In genomic region chr10:110045772-110046171, GRCh38 we compare ENCODE assay signal across 16 cellular contexts. TPM values are rescaled to one million over a fixed set of nuclear protein-coding genes. Genes with fewer than 3 reads are reported as not detected.
DNase-seq lines count a peak whose midpoint lies in the region; ATAC-seq and TF ChIP-seq lines count a peak whose summit lies in the region.
"Had no signal": no experiment of that assay in that cellular context is flagged by ENCODE, and none has a peak within 500 bp of the region (broad histone marks: within the 10 kb centered on the region; RNA-seq: fewer than 3 reads in every experiment).

No MANE protein-coding gene starts in this region.

- H3K4me3 Mint-ChIP-seq in natural killer cell treated with Interleukin-12 subunit alpha and Interleukin-12 subunit beta and Interleukin-15 and Interleukin-18, amount 100 ng/mL, for 72 hours = peak overlapping the region; percentile 59
- H3K4me3 Mint-ChIP-seq in natural killer cell = no peak overlapping the region
- no peak overlapping the region for H3K4me3 Mint-ChIP-seq in activated CD4-positive, alpha-beta memory T cell treated with anti-CD3 and anti-CD28 coated beads, Interleukin-2, amount 10 ng/mL, durations not matched to agents 7 days and 5 days
- H3K4me3 Mint-ChIP-seq in stimulated activated effector memory CD8-positive, alpha-beta T cell treated with anti-CD3 and anti-CD28 coated beads, Interleukin-12 subunit alpha, Interleukin-12 subunit beta, amount 100 ng/mL, for 72 hours = peak overlapping the region; percentile 35
- no peak overlapping the region for H3K4me3 Mint-ChIP-seq in endodermal cell
- H3K4me3 Mint-ChIP-seq: GM23338 had no signal

- peaks cover 7% of the 10 kb centered on the region for H3K9me3 Mint-ChIP-seq in natural killer cell treated with Interleukin-12 subunit alpha and Interleukin-12 subunit beta and Interleukin-15 and Interleukin-18, amount 100 ng/mL, for 72 hours
- H3K9me3 Mint-ChIP-seq in natural killer cell (peaks cover 0 to 5% of the 10 kb centered on the region in 2 donors), endodermal cell (peaks cover 36% of the 10 kb centered on the region)
- peaks cover 27% of the 10 kb centered on the region for H3K9me3 Mint-ChIP-seq in activated CD4-positive, alpha-beta memory T cell treated with anti-CD3 and anti-CD28 coated beads, Interleukin-2, amount 10 ng/mL, durations not matched to agents 7 days and 5 days
- peaks cover 8% of the 10 kb centered on the region for H3K9me3 Mint-ChIP-seq in stimulated activated effector memory CD8-positive, alpha-beta T cell treated with anti-CD3 and anti-CD28 coated beads, Interleukin-12 subunit alpha, Interleukin-12 subunit beta, amount 100 ng/mL, for 72 hours

- DNase-seq in activated CD4-positive, CD25-positive, alpha-beta regulatory T cell (lab: John Stamatoyannopoulos, UW) = no peak
- DNase-seq in natural killer cell treated with Interleukin-12 subunit alpha and Interleukin-12 subunit beta and Interleukin-15 and Interleukin-18, amount 100 ng/mL, for 72 hours (ENCODE audit: low spot score) = no peak
- DNase-seq in natural killer cell = no peak
- DNase-seq in activated CD4-positive, alpha-beta memory T cell treated with anti-CD3 and anti-CD28 coated beads, Interleukin-2, amount 10 ng/mL, durations not matched to agents 7 days and 5 days = no peak
- DNase-seq in stimulated activated effector memory CD8-positive, alpha-beta T cell treated with anti-CD3 and anti-CD28 coated beads, Interleukin-12 subunit alpha, Interleukin-12 subunit beta, amount 100 ng/mL, for 72 hours (ENCODE audit: low spot score in 2 of 2) = no peak
- no peak for DNase-seq in endodermal cell
- DNase-seq in SIG-M5 (lab: John Stamatoyannopoulos, UW) = no peak
- DNase-seq: C1 segment of cervical spinal cord, DMS79, NCI-H2081, NCI-H2227 treated with DMSO at 0.1 percent for 48 hours, NCI-H82, Peyer's patch, Right ventricle myocardium superior had no signal

- peak; percentile 80 to 82 for ATAC-seq in activated CD4-positive, CD25-positive, alpha-beta regulatory T cell treated with anti-CD3 and anti-CD28 coated beads, Interleukin-2, amount 50 U/mL, for 24 hours
- peak; percentile 53 to 84 for ATAC-seq in natural killer cell treated with Interleukin-12 subunit alpha and Interleukin-12 subunit beta and Interleukin-15 and Interleukin-18, amount 100 ng/mL, for 72 hours
- no peak for ATAC-seq in natural killer cell
- ATAC-seq in stimulated activated effector memory CD8-positive, alpha-beta T cell treated with anti-CD3 and anti-CD28 coated beads, Interleukin-12 subunit alpha, Interleukin-12 subunit beta, amount 100 ng/mL, for 72 hours = peak; percentile 94
- ATAC-seq: GM23338 had no signal

- peaks cover 13% of the 10 kb centered on the region for H3K36me3 Mint-ChIP-seq in natural killer cell treated with Interleukin-12 subunit alpha and Interleukin-12 subunit beta and Interleukin-15 and Interleukin-18, amount 100 ng/mL, for 72 hours
- H3K36me3 Mint-ChIP-seq in natural killer cell = peaks cover 7% of the 10 kb centered on the region
- H3K36me3 Mint-ChIP-seq in activated CD4-positive, alpha-beta memory T cell treated with anti-CD3 and anti-CD28 coated beads, Interleukin-2, amount 10 ng/mL, durations not matched to agents 7 days and 5 days (ENCODE audit: low read depth) = peaks cover 59% of the 10 kb centered on the region
- H3K36me3 Mint-ChIP-seq in stimulated activated effector memory CD8-positive, alpha-beta T cell treated with anti-CD3 and anti-CD28 coated beads, Interleukin-12 subunit alpha, Interleukin-12 subunit beta, amount 100 ng/mL, for 72 hours = no peaks in the 10 kb centered on the region
- H3K36me3 Mint-ChIP-seq in endodermal cell (ENCODE audit: low read depth) = peaks cover 43% of the 10 kb centered on the region

- TF ChIP-seq CTCF in natural killer cell (IDR thresholded peaks at IDR 0.05) (no peak), endodermal cell (conservative IDR thresholded peaks at IDR 0.05) (no peak)

- no peaks in the 10 kb centered on the region for H3K27me3 Mint-ChIP-seq in natural killer cell treated with Interleukin-12 subunit alpha and Interleukin-12 subunit beta and Interleukin-15 and Interleukin-18, amount 100 ng/mL, for 72 hours
- H3K27me3 Mint-ChIP-seq in natural killer cell (ENCODE audit: low read depth in 2 of 2) (no peaks in the 10 kb centered on the region), endodermal cell (ENCODE audit: insufficient read depth) (no peaks in the 10 kb centered on the region)
- no peaks in the 10 kb centered on the region for H3K27me3 Mint-ChIP-seq in activated CD4-positive, alpha-beta memory T cell treated with anti-CD3 and anti-CD28 coated beads, Interleukin-2, amount 10 ng/mL, durations not matched to agents 7 days and 5 days

- whole genome bisulfite sequencing in endodermal cell (ENCODE audit: insufficient coverage in 1 of 2, insufficient read length in 1 of 2), 2 experiments = 97 to 100% methylated on average over 1 to 2 of the region's 2 CpGs

- CTCF ChIA-PET in activated CD4-positive, alpha-beta memory T cell treated with anti-CD3 and anti-CD28 coated beads, Interleukin-2, amount 10 ng/mL, durations not matched to agents 7 days and 5 days (lab: Charles Lee) = interaction anchor here (1.9 kb wide), 3 partner anchors 9 to 161 kb away, joined by 5 to 8 read pairs (median 6); no protein-coding TSS in a partner anchor

- no peak overlapping the region for H3K27ac ChIP-seq in endodermal cell (ENCODE audit: low read depth, low read length)
- H3K27ac ChIP-seq: Peyer's patch had no signal

- H3K9me3 ChIP-seq in endodermal cell (ENCODE audit: control insufficient read depth, low read length) = peaks cover 33% of the 10 kb centered on the region
- H3K9me3 ChIP-seq: Peyer's patch had no signal

- no peak overlapping the region for H3K4me3 ChIP-seq in endodermal cell (ENCODE audit: low read length)
- H3K4me3 ChIP-seq: GM23338, Peyer's patch had no signal

- no peaks in the 10 kb centered on the region for H3K27me3 ChIP-seq in endodermal cell (ENCODE audit: control insufficient read depth, insufficient read depth, low read length, poor library complexity, severe bottlenecking)
- H3K27me3 ChIP-seq: Peyer's patch had no signal

- intact Hi-C loops in natural killer cell (cut with micrococcal nuclease) = no loop called here

- no peak overlapping the region for H3K9ac ChIP-seq in endodermal cell (ENCODE audit: extremely low read depth, low read length, poor library complexity, severe bottlenecking)

- H3K4me1 ChIP-seq in endodermal cell (ENCODE audit: control insufficient read depth, insufficient read depth, low read length) = no peaks in the 10 kb centered on the region
- H3K4me1 ChIP-seq: Peyer's patch had no signal

- H3K4me1 Mint-ChIP-seq in natural killer cell treated with Interleukin-12 subunit alpha and Interleukin-12 subunit beta and Interleukin-15 and Interleukin-18, amount 100 ng/mL, for 72 hours (ENCODE audit: low read depth in 2 of 2) = peaks cover 31 to 56% of the 10 kb centered on the region in 2 donors
- H3K4me1 Mint-ChIP-seq in natural killer cell = peaks cover 47 to 53% of the 10 kb centered on the region in 2 donors
- peaks cover 44% of the 10 kb centered on the region for H3K4me1 Mint-ChIP-seq in activated CD4-positive, alpha-beta memory T cell treated with anti-CD3 and anti-CD28 coated beads, Interleukin-2, amount 10 ng/mL, durations not matched to agents 7 days and 5 days
- peaks cover 46% of the 10 kb centered on the region for H3K4me1 Mint-ChIP-seq in stimulated activated effector memory CD8-positive, alpha-beta T cell treated with anti-CD3 and anti-CD28 coated beads, Interleukin-12 subunit alpha, Interleukin-12 subunit beta, amount 100 ng/mL, for 72 hours
- peaks cover 7% of the 10 kb centered on the region for H3K4me1 Mint-ChIP-seq in endodermal cell

- H3K27ac Mint-ChIP-seq in natural killer cell treated with Interleukin-12 subunit alpha and Interleukin-12 subunit beta and Interleukin-15 and Interleukin-18, amount 100 ng/mL, for 72 hours = peak overlapping the region; percentile 70 to 72
- no peak overlapping the region for H3K27ac Mint-ChIP-seq in natural killer cell
- H3K27ac Mint-ChIP-seq in activated CD4-positive, alpha-beta memory T cell treated with anti-CD3 and anti-CD28 coated beads, Interleukin-2, amount 10 ng/mL, durations not matched to agents 7 days and 5 days = peak overlapping the region; percentile 4
- peak overlapping the region; percentile 0 for H3K27ac Mint-ChIP-seq in stimulated activated effector memory CD8-positive, alpha-beta T cell treated with anti-CD3 and anti-CD28 coated beads, Interleukin-12 subunit alpha, Interleukin-12 subunit beta, amount 100 ng/mL, for 72 hours
- no peak overlapping the region for H3K27ac Mint-ChIP-seq in endodermal cell
- H3K27ac Mint-ChIP-seq: GM23338 had no signal

- POLR2A ChIA-PET in activated CD4-positive, alpha-beta memory T cell treated with anti-CD3 and anti-CD28 coated beads, Interleukin-2, amount 10 ng/mL, durations not matched to agents 7 days and 5 days (lab: Charles Lee) = interaction anchor here (0.6 to 1.7 kb wide), 4 partner anchors 13 to 38 kb away, joined by 3 to 6 read pairs (median 4); no protein-coding TSS in a partner anchor

- peaks cover 15% of the 10 kb centered on the region for H3K36me3 ChIP-seq in endodermal cell (ENCODE audit: control insufficient read depth, insufficient read depth, low read length)
- H3K36me3 ChIP-seq: Peyer's patch had no signal

RNA-seq across cellular contexts. Expression of gene ADD3, which starts 38.0 kb away (rescaled TPM):
- 10 to 100 TPM; 44.0 to 81.5 TPM for total RNA-seq in natural killer cell treated with Interleukin-12 subunit alpha and Interleukin-12 subunit beta and Interleukin-15 and Interleukin-18, amount 100 ng/mL, for 72 hours
- total RNA-seq in natural killer cell = 100 to 1,000 TPM; 341 to 437 (median 344) TPM
- total RNA-seq in activated CD4-positive, alpha-beta memory T cell treated with anti-CD3 and anti-CD28 coated beads, Interleukin-2, amount 10 ng/mL, durations not matched to agents 7 days and 5 days = 100 to 1,000 TPM; 400 to 401 TPM
- 100 to 1,000 TPM; 183 to 241 TPM for total RNA-seq in endodermal cell
- polyA plus RNA-seq in endodermal cell (2013, experiment 1 of 2) = 105 TPM
- polyA plus RNA-seq in endodermal cell (2013, experiment 2 of 2) = 104 TPM

Comparison
In these comparisons a context has a peak if more than half of its experiments do, and no peak if none do; other contexts are left out.
1. ATAC-seq: peak in activated CD4-positive, CD25-positive, alpha-beta regulatory T cell treated with anti-CD3 and anti-CD28 coated beads, Interleukin-2, amount 50 U/mL, for 24 hours (2 of 2), natural killer cell treated with Interleukin-12 subunit alpha and Interleukin-12 subunit beta and Interleukin-15 and Interleukin-18, amount 100 ng/mL, for 72 hours (2 of 2) and stimulated activated effector memory CD8-positive, alpha-beta T cell treated with anti-CD3 and anti-CD28 coated beads, Interleukin-12 subunit alpha, Interleukin-12 subunit beta, amount 100 ng/mL, for 72 hours (single experiment); none in natural killer cell (0 of 3).
2. H3K27ac Mint-ChIP-seq: peak in natural killer cell treated with Interleukin-12 subunit alpha and Interleukin-12 subunit beta and Interleukin-15 and Interleukin-18, amount 100 ng/mL, for 72 hours (2 of 2), activated CD4-positive, alpha-beta memory T cell treated with anti-CD3 and anti-CD28 coated beads, Interleukin-2, amount 10 ng/mL, durations not matched to agents 7 days and 5 days (single experiment) and stimulated activated effector memory CD8-positive, alpha-beta T cell treated with anti-CD3 and anti-CD28 coated beads, Interleukin-12 subunit alpha, Interleukin-12 subunit beta, amount 100 ng/mL, for 72 hours (single experiment); none in natural killer cell (0 of 2) and endodermal cell (single experiment).
3. H3K4me3 Mint-ChIP-seq: peak in natural killer cell treated with Interleukin-12 subunit alpha and Interleukin-12 subunit beta and Interleukin-15 and Interleukin-18, amount 100 ng/mL, for 72 hours (single experiment) and stimulated activated effector memory CD8-positive, alpha-beta T cell treated with anti-CD3 and anti-CD28 coated beads, Interleukin-12 subunit alpha, Interleukin-12 subunit beta, amount 100 ng/mL, for 72 hours (single experiment); none in natural killer cell (single experiment), activated CD4-positive, alpha-beta memory T cell treated with anti-CD3 and anti-CD28 coated beads, Interleukin-2, amount 10 ng/mL, durations not matched to agents 7 days and 5 days (single experiment) and endodermal cell (single experiment).